In the genomic region with DNA sequence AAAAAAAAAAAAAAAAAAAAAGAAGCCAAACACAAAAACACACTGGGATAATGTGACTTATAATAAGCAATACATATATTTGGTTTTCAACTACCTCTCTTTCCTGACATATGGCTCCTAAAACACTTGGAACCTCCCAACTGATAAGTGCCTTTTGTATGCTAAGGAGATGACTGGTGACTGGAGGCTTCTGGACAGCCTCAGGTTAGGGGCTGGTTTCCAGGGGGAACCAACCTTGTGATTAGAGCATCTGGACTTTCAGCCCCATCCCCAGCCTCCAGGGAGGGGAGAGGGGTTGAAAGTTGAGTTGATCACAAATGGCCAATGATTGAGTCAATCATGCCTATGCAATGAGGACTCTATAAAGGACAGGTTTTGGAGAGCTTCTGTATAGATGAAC, we compare ENCODE assay signal across 1 cellular context.
TF ChIP-seq lines count a peak whose summit lies in the region.

No MANE protein-coding gene starts in this region.

TF ChIP-seq in IMR-90, 13 proteins besides CTCF, POLR2A, EP300 and RAD21:
- TF ChIP-seq MXI1 (IDR thresholded peaks at IDR 0.05; ENCODE audit: borderline replicate concordance, low read depth, low read length) (no peak), MAFK (IDR thresholded peaks at IDR 0.05; ENCODE audit: low read depth, low read length) (no peak), RFX5 (IDR thresholded peaks at IDR 0.05; ENCODE audit: low read depth, low read length) (no peak), RCOR1 (IDR thresholded peaks at IDR 0.05; ENCODE audit: insufficient replicate concordance, low read length) (no peak), NFE2L2 (IDR thresholded peaks at IDR 0.05; ENCODE audit: low read depth, low read length) (no peak), BHLHE40 (IDR thresholded peaks at IDR 0.05; ENCODE audit: low read depth, low read length) (no peak), FOS (IDR thresholded peaks at IDR 0.05; ENCODE audit: low read depth, low read length) (no peak), CEBPB (IDR thresholded peaks at IDR 0.05; ENCODE audit: low read depth, low read length) (no peak), SMC3 (IDR thresholded peaks at IDR 0.05; ENCODE audit: low read depth, low read length) (no peak), CHD1 (IDR thresholded peaks at IDR 0.05; ENCODE audit: low read depth, low read length) (no peak), MAZ (IDR thresholded peaks at IDR 0.05; ENCODE audit: borderline replicate concordance, low read depth, low read length) (no peak)
- TF ChIP-seq, protein P1, sequence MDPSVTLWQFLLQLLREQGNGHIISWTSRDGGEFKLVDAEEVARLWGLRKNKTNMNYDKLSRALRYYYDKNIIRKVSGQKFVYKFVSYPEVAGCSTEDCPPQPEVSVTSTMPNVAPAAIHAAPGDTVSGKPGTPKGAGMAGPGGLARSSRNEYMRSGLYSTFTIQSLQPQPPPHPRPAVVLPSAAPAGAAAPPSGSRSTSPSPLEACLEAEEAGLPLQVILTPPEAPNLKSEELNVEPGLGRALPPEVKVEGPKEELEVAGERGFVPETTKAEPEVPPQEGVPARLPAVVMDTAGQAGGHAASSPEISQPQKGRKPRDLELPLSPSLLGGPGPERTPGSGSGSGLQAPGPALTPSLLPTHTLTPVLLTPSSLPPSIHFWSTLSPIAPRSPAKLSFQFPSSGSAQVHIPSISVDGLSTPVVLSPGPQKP (IDR thresholded peaks at IDR 0.05; ENCODE audit: borderline replicate concordance, low read depth, low read length), result no peak
- TF ChIP-seq, protein P2, sequence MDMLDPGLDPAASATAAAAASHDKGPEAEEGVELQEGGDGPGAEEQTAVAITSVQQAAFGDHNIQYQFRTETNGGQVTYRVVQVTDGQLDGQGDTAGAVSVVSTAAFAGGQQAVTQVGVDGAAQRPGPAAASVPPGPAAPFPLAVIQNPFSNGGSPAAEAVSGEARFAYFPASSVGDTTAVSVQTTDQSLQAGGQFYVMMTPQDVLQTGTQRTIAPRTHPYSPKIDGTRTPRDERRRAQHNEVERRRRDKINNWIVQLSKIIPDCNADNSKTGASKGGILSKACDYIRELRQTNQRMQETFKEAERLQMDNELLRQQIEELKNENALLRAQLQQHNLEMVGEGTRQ (IDR thresholded peaks at IDR 0.05; ENCODE audit: low read depth, low read length), result no peak
